In genomic region chr22:19807161-19807913, GRCh38 we compare ENCODE assay signal across 2 cellular contexts.
TF ChIP-seq lines count a peak whose summit lies in the region.

No MANE protein-coding gene starts in this region.

TF ChIP-seq in A549, 52 proteins besides CTCF, POLR2A, EP300 and RAD21:
- TF ChIP-seq, protein P1, sequence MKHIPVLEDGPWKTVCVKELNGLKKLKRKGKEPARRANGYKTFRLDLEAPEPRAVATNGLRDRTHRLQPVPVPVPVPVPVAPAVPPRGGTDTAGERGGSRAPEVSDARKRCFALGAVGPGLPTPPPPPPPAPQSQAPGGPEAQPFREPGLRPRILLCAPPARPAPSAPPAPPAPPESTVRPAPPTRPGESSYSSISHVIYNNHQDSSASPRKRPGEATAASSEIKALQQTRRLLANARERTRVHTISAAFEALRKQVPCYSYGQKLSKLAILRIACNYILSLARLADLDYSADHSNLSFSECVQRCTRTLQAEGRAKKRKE (CRISPR knock-in tag; IDR thresholded peaks at IDR 0.05; ENCODE audit: low read depth): no peak
- TF ChIP-seq MAZ (IDR thresholded peaks at IDR 0.05; ENCODE audit: borderline replicate concordance, low read depth, low read length): no peak
- TF ChIP-seq FOXS1 (CRISPR knock-in tag; IDR thresholded peaks at IDR 0.05): no peak

TF ChIP-seq in H1, 55 proteins besides CTCF, POLR2A, EP300 and RAD21:
- TF ChIP-seq TAF7 (optimal IDR thresholded peaks at IDR 0.05; ENCODE audit: borderline replicate concordance, low read depth, low read length) (no peak), NANOG (IDR thresholded peaks at IDR 0.05; ENCODE audit: insufficient read depth, low read depth, low read length, poor library complexity, severe bottlenecking) (no peak), ZNF274 (IDR thresholded peaks at IDR 0.05; ENCODE audit: borderline replicate concordance, extremely low read depth, low read length) (no peak), RBBP5 (IDR thresholded peaks at IDR 0.05; ENCODE audit: borderline replicate concordance, low read depth, low read length) (no peak), JUN (IDR thresholded peaks at IDR 0.05; ENCODE audit: low read depth, low read length) (no peak), GABPA (IDR thresholded peaks at IDR 0.05; ENCODE audit: borderline replicate concordance, insufficient read depth, low read length) (no peak), SUZ12 (IDR thresholded peaks at IDR 0.05; ENCODE audit: low read length) (no peak), EGR1 (IDR thresholded peaks at IDR 0.05; ENCODE audit: borderline replicate concordance, low read depth, low read length) (no peak), KDM4A (IDR thresholded peaks at IDR 0.05; ENCODE audit: low read depth, low read length, severe bottlenecking) (no peak), FOSL1 (IDR thresholded peaks at IDR 0.05; ENCODE audit: insufficient read depth, low read depth, low read length) (no peak), CHD2 (IDR thresholded peaks at IDR 0.05; ENCODE audit: low read length) (no peak), SP1 (IDR thresholded peaks at IDR 0.05; ENCODE audit: low read depth, low read length) (no peak), CEBPB (IDR thresholded peaks at IDR 0.05; ENCODE audit: low read depth, low read length) (no peak), SAP30 (IDR thresholded peaks at IDR 0.05; ENCODE audit: insufficient read depth, insufficient replicate concordance, low read length) (no peak)
- TF ChIP-seq, protein P2, sequence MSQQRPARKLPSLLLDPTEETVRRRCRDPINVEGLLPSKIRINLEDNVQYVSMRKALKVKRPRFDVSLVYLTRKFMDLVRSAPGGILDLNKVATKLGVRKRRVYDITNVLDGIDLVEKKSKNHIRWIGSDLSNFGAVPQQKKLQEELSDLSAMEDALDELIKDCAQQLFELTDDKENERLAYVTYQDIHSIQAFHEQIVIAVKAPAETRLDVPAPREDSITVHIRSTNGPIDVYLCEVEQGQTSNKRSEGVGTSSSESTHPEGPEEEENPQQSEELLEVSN (IDR thresholded peaks at IDR 0.05): no peak
- TF ChIP-seq, protein P3, sequence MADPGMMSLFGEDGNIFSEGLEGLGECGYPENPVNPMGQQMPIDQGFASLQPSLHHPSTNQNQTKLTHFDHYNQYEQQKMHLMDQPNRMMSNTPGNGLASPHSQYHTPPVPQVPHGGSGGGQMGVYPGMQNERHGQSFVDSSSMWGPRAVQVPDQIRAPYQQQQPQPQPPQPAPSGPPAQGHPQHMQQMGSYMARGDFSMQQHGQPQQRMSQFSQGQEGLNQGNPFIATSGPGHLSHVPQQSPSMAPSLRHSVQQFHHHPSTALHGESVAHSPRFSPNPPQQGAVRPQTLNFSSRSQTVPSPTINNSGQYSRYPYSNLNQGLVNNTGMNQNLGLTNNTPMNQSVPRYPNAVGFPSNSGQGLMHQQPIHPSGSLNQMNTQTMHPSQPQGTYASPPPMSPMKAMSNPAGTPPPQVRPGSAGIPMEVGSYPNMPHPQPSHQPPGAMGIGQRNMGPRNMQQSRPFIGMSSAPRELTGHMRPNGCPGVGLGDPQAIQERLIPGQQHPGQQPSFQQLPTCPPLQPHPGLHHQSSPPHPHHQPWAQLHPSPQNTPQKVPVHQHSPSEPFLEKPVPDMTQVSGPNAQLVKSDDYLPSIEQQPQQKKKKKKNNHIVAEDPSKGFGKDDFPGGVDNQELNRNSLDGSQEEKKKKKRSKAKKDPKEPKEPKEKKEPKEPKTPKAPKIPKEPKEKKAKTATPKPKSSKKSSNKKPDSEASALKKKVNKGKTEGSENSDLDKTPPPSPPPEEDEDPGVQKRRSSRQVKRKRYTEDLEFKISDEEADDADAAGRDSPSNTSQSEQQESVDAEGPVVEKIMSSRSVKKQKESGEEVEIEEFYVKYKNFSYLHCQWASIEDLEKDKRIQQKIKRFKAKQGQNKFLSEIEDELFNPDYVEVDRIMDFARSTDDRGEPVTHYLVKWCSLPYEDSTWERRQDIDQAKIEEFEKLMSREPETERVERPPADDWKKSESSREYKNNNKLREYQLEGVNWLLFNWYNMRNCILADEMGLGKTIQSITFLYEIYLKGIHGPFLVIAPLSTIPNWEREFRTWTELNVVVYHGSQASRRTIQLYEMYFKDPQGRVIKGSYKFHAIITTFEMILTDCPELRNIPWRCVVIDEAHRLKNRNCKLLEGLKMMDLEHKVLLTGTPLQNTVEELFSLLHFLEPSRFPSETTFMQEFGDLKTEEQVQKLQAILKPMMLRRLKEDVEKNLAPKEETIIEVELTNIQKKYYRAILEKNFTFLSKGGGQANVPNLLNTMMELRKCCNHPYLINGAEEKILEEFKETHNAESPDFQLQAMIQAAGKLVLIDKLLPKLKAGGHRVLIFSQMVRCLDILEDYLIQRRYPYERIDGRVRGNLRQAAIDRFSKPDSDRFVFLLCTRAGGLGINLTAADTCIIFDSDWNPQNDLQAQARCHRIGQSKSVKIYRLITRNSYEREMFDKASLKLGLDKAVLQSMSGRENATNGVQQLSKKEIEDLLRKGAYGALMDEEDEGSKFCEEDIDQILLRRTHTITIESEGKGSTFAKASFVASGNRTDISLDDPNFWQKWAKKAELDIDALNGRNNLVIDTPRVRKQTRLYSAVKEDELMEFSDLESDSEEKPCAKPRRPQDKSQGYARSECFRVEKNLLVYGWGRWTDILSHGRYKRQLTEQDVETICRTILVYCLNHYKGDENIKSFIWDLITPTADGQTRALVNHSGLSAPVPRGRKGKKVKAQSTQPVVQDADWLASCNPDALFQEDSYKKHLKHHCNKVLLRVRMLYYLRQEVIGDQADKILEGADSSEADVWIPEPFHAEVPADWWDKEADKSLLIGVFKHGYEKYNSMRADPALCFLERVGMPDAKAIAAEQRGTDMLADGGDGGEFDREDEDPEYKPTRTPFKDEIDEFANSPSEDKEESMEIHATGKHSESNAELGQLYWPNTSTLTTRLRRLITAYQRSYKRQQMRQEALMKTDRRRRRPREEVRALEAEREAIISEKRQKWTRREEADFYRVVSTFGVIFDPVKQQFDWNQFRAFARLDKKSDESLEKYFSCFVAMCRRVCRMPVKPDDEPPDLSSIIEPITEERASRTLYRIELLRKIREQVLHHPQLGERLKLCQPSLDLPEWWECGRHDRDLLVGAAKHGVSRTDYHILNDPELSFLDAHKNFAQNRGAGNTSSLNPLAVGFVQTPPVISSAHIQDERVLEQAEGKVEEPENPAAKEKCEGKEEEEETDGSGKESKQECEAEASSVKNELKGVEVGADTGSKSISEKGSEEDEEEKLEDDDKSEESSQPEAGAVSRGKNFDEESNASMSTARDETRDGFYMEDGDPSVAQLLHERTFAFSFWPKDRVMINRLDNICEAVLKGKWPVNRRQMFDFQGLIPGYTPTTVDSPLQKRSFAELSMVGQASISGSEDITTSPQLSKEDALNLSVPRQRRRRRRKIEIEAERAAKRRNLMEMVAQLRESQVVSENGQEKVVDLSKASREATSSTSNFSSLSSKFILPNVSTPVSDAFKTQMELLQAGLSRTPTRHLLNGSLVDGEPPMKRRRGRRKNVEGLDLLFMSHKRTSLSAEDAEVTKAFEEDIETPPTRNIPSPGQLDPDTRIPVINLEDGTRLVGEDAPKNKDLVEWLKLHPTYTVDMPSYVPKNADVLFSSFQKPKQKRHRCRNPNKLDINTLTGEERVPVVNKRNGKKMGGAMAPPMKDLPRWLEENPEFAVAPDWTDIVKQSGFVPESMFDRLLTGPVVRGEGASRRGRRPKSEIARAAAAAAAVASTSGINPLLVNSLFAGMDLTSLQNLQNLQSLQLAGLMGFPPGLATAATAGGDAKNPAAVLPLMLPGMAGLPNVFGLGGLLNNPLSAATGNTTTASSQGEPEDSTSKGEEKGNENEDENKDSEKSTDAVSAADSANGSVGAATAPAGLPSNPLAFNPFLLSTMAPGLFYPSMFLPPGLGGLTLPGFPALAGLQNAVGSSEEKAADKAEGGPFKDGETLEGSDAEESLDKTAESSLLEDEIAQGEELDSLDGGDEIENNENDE (IDR thresholded peaks at IDR 0.05; ENCODE audit: insufficient replicate concordance, low read length): no peak
TF ChIP-seq in H1: peak in this region for 0.
